ENCODE assay signal across 9 cellular contexts in genomic region chr17:77453613-77454559, GRCh38.
DNase-seq lines count a peak whose midpoint lies in the region; ATAC-seq and TF ChIP-seq lines count a peak whose summit lies in the region.
"Had no signal": no experiment of that assay in that cellular context is flagged by ENCODE, and none has a peak within 500 bp of the region (broad histone marks: within the 10 kb centered on the region; RNA-seq: fewer than 3 reads in every experiment).

No MANE protein-coding gene starts in this region.

- no peaks in the 10 kb centered on the region for H3K27me3 ChIP-seq in hepatocyte
- no peaks in the 10 kb centered on the region for H3K27me3 ChIP-seq in stomach

- H3K27ac ChIP-seq in hepatocyte (peak overlapping the region; percentile 100), stomach (peak overlapping the region; percentile 89 to 96 (median 93))
- H3K27ac ChIP-seq: SK-N-MC had no signal

- H3K36me3 ChIP-seq in hepatocyte (replicated peaks; ENCODE audit: insufficient read depth, low read depth) = no peaks in the 10 kb centered on the region
- peaks cover 0 to 12% (median 3%) of the 10 kb centered on the region in 4 donors for H3K36me3 ChIP-seq in stomach

- peak; percentile 14 to 21 for ATAC-seq in activated CD4-positive, CD25-positive, alpha-beta regulatory T cell treated with anti-CD3 and anti-CD28 coated beads, Interleukin-2, amount 50 U/mL, for 24 hours
- ATAC-seq in HG03378 (IDR thresholded peaks at IDR 0.05; ENCODE audit: unreplicated experiment) = no peak

- H2AFZ ChIP-seq in hepatocyte = no peak overlapping the region

- peaks cover 73% of the 10 kb centered on the region for H4K20me1 ChIP-seq in hepatocyte (ENCODE audit: insufficient read depth, poor library complexity, severe bottlenecking)

- H3K4me3 ChIP-seq in hepatocyte (no peak overlapping the region), stomach (peak overlapping the region; percentile 30 to 62 (median 38))
- H3K4me3 ChIP-seq: SK-N-MC had no signal

- peaks cover 75% of the 10 kb centered on the region for H3K4me1 ChIP-seq in hepatocyte (ENCODE audit: insufficient read depth)
- peaks cover 80 to 100% (median 93%) of the 10 kb centered on the region in 4 donors for H3K4me1 ChIP-seq in stomach

- H3K9me3 Mint-ChIP-seq in activated CD4-positive, alpha-beta memory T cell treated with anti-CD3 and anti-CD28 coated beads for 36 hours = no peaks in the 10 kb centered on the region

- no peaks in the 10 kb centered on the region for H3K9me3 ChIP-seq in hepatocyte (ENCODE audit: low read depth)
- no peaks in the 10 kb centered on the region for H3K9me3 ChIP-seq in stomach

- no peak for TF ChIP-seq POLR2A in stomach (IDR thresholded peaks at IDR 0.05)

- CTCF ChIA-PET in activated CD4-positive, alpha-beta memory T cell treated with anti-CD3 and anti-CD28 coated beads for 36 hours (lab: Charles Lee) = interaction anchor here (1.3 to 7.4 kb wide), 12 partner anchors 9 to 122 kb away, joined by 3 to 45 read pairs (median 6); no protein-coding TSS in a partner anchor

- no peaks in the 10 kb centered on the region for H3K27me3 Mint-ChIP-seq in activated CD4-positive, alpha-beta memory T cell treated with anti-CD3 and anti-CD28 coated beads for 36 hours

- H3K79me2 ChIP-seq in hepatocyte = peaks cover 93% of the 10 kb centered on the region

- intact Hi-C loops in activated CD4-positive, alpha-beta memory T cell treated with anti-CD3 and anti-CD28 coated beads for 36 hours (cut with micrococcal nuclease) = loop anchor here (1.0 to 10.0 kb wide), 2 partner anchors 9 to 431 kb away; no protein-coding TSS in a partner anchor
- intact Hi-C loops in stomach (cut with DNase I; ENCODE audit: low total_unique reads) = no loop called here

- no peak for TF ChIP-seq CTCF in hepatocyte (IDR thresholded peaks at IDR 0.05; ENCODE audit: poor library complexity)
- no peak for TF ChIP-seq CTCF in stomach (IDR thresholded peaks at IDR 0.05)

- H3K4me3 Mint-ChIP-seq in activated CD4-positive, alpha-beta memory T cell treated with anti-CD3 and anti-CD28 coated beads for 36 hours = peak overlapping the region; percentile 91

- peaks cover 61% of the 10 kb centered on the region for H3K36me3 Mint-ChIP-seq in activated CD4-positive, alpha-beta memory T cell treated with anti-CD3 and anti-CD28 coated beads for 36 hours

- DNase-seq in activated CD4-positive, CD25-positive, alpha-beta regulatory T cell treated with anti-CD3 and anti-CD28 coated beads, Interleukin-2, amount 50 U/mL, for 72 hours = no peak
- peak; percentile 72 for DNase-seq in activated CD4-positive, alpha-beta memory T cell treated with anti-CD3 and anti-CD28 coated beads for 36 hours
- peak; percentile 77 for DNase-seq in hepatocyte (ENCODE audit: low spot score)
- peak; percentile 85 for DNase-seq in stomach
- DNase-seq in NCI-H226 = no peak
- no peak for DNase-seq in putamen (ENCODE audit: low spot score)

- WGBS in hepatocyte (ENCODE audit: low lambda C conversion rate, missing lambda C conversion rate) = 59% methylated on average over 29 of the region's 29 CpGs
- 15 to 37% (median 24%) methylated on average over 12 to 29 of the region's 29 CpGs for WGBS in stomach, 5 donors

- H3K27ac Mint-ChIP-seq in activated CD4-positive, alpha-beta memory T cell treated with anti-CD3 and anti-CD28 coated beads for 36 hours = peak overlapping the region; percentile 100

- H3K9me2 ChIP-seq in hepatocyte (replicated peaks; ENCODE audit: insufficient read depth) = no peaks in the 10 kb centered on the region

- POLR2A ChIA-PET in activated CD4-positive, alpha-beta memory T cell treated with anti-CD3 and anti-CD28 coated beads for 36 hours (lab: Charles Lee) = interaction anchor here (1.1 to 6.6 kb wide), 11 partner anchors 9 to 79 kb away, joined by 3 to 47 read pairs (median 9); no protein-coding TSS in a partner anchor

- H3K4me1 Mint-ChIP-seq in activated CD4-positive, alpha-beta memory T cell treated with anti-CD3 and anti-CD28 coated beads for 36 hours (ENCODE audit: low read depth) = peaks cover 39% of the 10 kb centered on the region

- no peak for TF ChIP-seq EP300 in stomach (IDR thresholded peaks at IDR 0.05)

- H3K4me2 ChIP-seq in hepatocyte = peak overlapping the region; percentile 96

Comparison
In these comparisons a context has a peak if more than half of its experiments do, and no peak if none do; other contexts are left out.
1. DNase-seq: peak in activated CD4-positive, alpha-beta memory T cell treated with anti-CD3 and anti-CD28 coated beads for 36 hours (single experiment), hepatocyte (single experiment) and stomach (single experiment); none in activated CD4-positive, CD25-positive, alpha-beta regulatory T cell treated with anti-CD3 and anti-CD28 coated beads, Interleukin-2, amount 50 U/mL, for 72 hours (single experiment), NCI-H226 (single experiment) and putamen (single experiment).